Comparison of ENCODE assay signal across 26 cellular contexts in the genomic region with DNA sequence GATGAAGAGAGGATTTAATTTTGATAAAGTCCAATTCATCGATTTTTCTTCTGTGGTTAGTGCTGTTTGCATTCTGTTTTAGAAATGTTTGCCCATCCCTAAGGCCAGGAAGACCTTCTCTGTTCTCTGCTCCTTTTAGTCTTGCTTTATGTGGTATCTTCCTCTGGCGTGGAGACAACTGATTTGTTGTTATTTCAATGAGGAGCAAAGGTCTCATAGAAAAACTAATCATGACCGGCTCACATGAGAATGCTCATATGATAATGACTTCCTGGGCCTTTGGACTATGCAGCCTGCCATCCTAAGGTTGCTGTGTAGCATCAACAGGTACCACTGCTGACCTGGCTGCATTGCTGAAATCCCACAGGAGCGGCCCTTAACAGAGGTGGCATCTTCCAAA. TPM values are rescaled to one million over a fixed set of nuclear protein-coding genes. Genes with fewer than 3 reads are reported as not detected.
"Had no signal": no experiment of that assay in that cellular context is flagged by ENCODE, and none has a peak within 500 bp of the region (broad histone marks: within the 10 kb centered on the region; RNA-seq: fewer than 3 reads in every experiment).

No MANE protein-coding gene starts in this region.

- H3K27me3 ChIP-seq: gastrocnemius medialis, heart right ventricle, neural progenitor cell, ovary, right atrium auricular region, suprapubic skin, thyroid gland had no signal

- H3K4me3 Mint-ChIP-seq: endodermal cell; immature natural killer cell; natural killer cell treated with Interleukin-12 subunit alpha and Interleukin-12 subunit beta and Interleukin-15 and Interleukin-18, amount 100 ng/mL, for 72 hours; neural progenitor cell; stimulated activated effector memory CD8-positive, alpha-beta T cell treated with anti-CD3 and anti-CD28 coated beads, Interleukin-12 subunit alpha, Interleukin-12 subunit beta, amount 100 ng/mL, for 72 hours; type B pancreatic cell had no signal

- ATAC-seq: gastrocnemius medialis; heart right ventricle; left ventricle myocardium superior; natural killer cell treated with Interleukin-12 subunit alpha and Interleukin-12 subunit beta and Interleukin-15 and Interleukin-18, amount 100 ng/mL, for 72 hours; stimulated activated effector memory CD8-positive, alpha-beta T cell treated with anti-CD3 and anti-CD28 coated beads, Interleukin-12 subunit alpha, Interleukin-12 subunit beta, amount 100 ng/mL, for 72 hours; stimulated activated naive CD8-positive, alpha-beta T cell treated with anti-CD3 and anti-CD28 coated beads, Interleukin-15, Interleukin-2, amounts not matched to agents 100 U/mL and 50 U/mL, for 24 hours had no signal

- H3K36me3 Mint-ChIP-seq: immature natural killer cell; natural killer cell treated with Interleukin-12 subunit alpha and Interleukin-12 subunit beta and Interleukin-15 and Interleukin-18, amount 100 ng/mL, for 72 hours; neural progenitor cell; stimulated activated effector memory CD8-positive, alpha-beta T cell treated with anti-CD3 and anti-CD28 coated beads, Interleukin-12 subunit alpha, Interleukin-12 subunit beta, amount 100 ng/mL, for 72 hours; type B pancreatic cell had no signal

- H3K9me3 ChIP-seq: gastrocnemius medialis, heart right ventricle, ovary, right atrium auricular region, suprapubic skin, thyroid gland had no signal

- DNase-seq: effector CD4-positive, alpha-beta T cell; endodermal cell; gastrocnemius medialis; heart right ventricle; immature natural killer cell; left ventricle myocardium superior; mammary epithelial cell; nucleus accumbens; ovary; stimulated activated CD4-positive, alpha-beta T cell treated with anti-CD3 and anti-CD28 coated beads, Interleukin-2, amount 100 ng/mL, for 48 hours; stimulated activated CD8-positive, alpha-beta memory T cell treated with anti-CD3 and anti-CD28 coated beads, Interleukin-4, amount 100 ng/mL, for 48 hours; stimulated activated naive CD8-positive, alpha-beta T cell treated with anti-CD3 and anti-CD28 coated beads, Interleukin-15, Interleukin-2, amounts not matched to agents 100 U/mL and 50 U/mL, for 24 hours; thyroid gland had no signal

- FAIRE-seq: keratinocyte, urothelium cell line had no signal

- H3K9ac ChIP-seq: neural progenitor cell had no signal

- H3K27ac Mint-ChIP-seq: endodermal cell; immature natural killer cell; natural killer cell treated with Interleukin-12 subunit alpha and Interleukin-12 subunit beta and Interleukin-15 and Interleukin-18, amount 100 ng/mL, for 72 hours; neural progenitor cell; stimulated activated effector memory CD8-positive, alpha-beta T cell treated with anti-CD3 and anti-CD28 coated beads, Interleukin-12 subunit alpha, Interleukin-12 subunit beta, amount 100 ng/mL, for 72 hours; type B pancreatic cell had no signal

- H3K4me3 ChIP-seq: coronary artery, gastrocnemius medialis, heart right ventricle, neural progenitor cell, ovary, right atrium auricular region, smooth muscle cell, suprapubic skin, thyroid gland had no signal

- H3K27ac ChIP-seq: neural progenitor cell, ovary, right atrium auricular region, suprapubic skin, thyroid gland had no signal

- H3K9me3 Mint-ChIP-seq: endodermal cell; immature natural killer cell; natural killer cell treated with Interleukin-12 subunit alpha and Interleukin-12 subunit beta and Interleukin-15 and Interleukin-18, amount 100 ng/mL, for 72 hours; neural progenitor cell; stimulated activated effector memory CD8-positive, alpha-beta T cell treated with anti-CD3 and anti-CD28 coated beads, Interleukin-12 subunit alpha, Interleukin-12 subunit beta, amount 100 ng/mL, for 72 hours; type B pancreatic cell had no signal

- H3K27me3 Mint-ChIP-seq: natural killer cell treated with Interleukin-12 subunit alpha and Interleukin-12 subunit beta and Interleukin-15 and Interleukin-18, amount 100 ng/mL, for 72 hours; type B pancreatic cell had no signal

- H3K4me1 Mint-ChIP-seq: stimulated activated effector memory CD8-positive, alpha-beta T cell treated with anti-CD3 and anti-CD28 coated beads, Interleukin-12 subunit alpha, Interleukin-12 subunit beta, amount 100 ng/mL, for 72 hours had no signal

- H3K36me3 ChIP-seq: gastrocnemius medialis, heart right ventricle, neural progenitor cell, ovary, right atrium auricular region, suprapubic skin, thyroid gland had no signal

RNA-seq across cellular contexts. Expression of a gene that starts 19.8 kb away (rescaled TPM):
- total RNA-seq: chondrocyte; dermis microvascular lymphatic vessel endothelial cell; endodermal cell; gastrocnemius medialis; heart right ventricle; left ventricle myocardium superior; mammary epithelial cell; natural killer cell treated with Interleukin-12 subunit alpha and Interleukin-12 subunit beta and Interleukin-15 and Interleukin-18, amount 100 ng/mL, for 72 hours; posterior vena cava; right atrium auricular region; smooth muscle cell; suprapubic skin; thyroid gland had no signal
- polyA plus RNA-seq: immature natural killer cell, keratinocyte, mammary epithelial cell, ovary, smooth muscle cell had no signal
